In genomic region chr7:74173074-74173473, GRCh38 we compare ENCODE assay signal across 8 cellular contexts. TPM values are rescaled to one million over a fixed set of nuclear protein-coding genes. Genes with fewer than 3 reads are reported as not detected.
A peak's percentile ranks its signal among the peaks of the same experiment; 100 is the strongest.
DNase-seq lines count a peak whose midpoint lies in the region; ATAC-seq and TF ChIP-seq lines count a peak whose summit lies in the region.

No MANE protein-coding gene starts in this region.

- peaks cover 29% of the 10 kb centered on the region for H4K20me1 ChIP-seq in GM23338 (replicated peaks; ENCODE audit: insufficient read depth)

- ATAC-seq in GM23338 (peak; percentile 65), HG03432 (IDR thresholded peaks at IDR 0.05; ENCODE audit: unreplicated experiment) (no peak), HG03442 (IDR thresholded peaks at IDR 0.05; ENCODE audit: unreplicated experiment) (no peak)

- H3K36me3 Mint-ChIP-seq in GM23338 (ENCODE audit: low read depth): peaks cover 26% of the 10 kb centered on the region
- peaks cover 24% of the 10 kb centered on the region for H3K36me3 Mint-ChIP-seq in activated T-helper 2 cell treated with anti-CD3 and anti-CD28 coated beads, Interferon-gamma antibody, Interleukin-2, Interleukin-4, amounts not matched to agents 10 μg/mL and 5 μg/mL and 100 μg/mL, durations not matched to agents 14 hours and 24 hours and 36 hours (ENCODE audit: low read depth)

- peaks cover 32% of the 10 kb centered on the region for H3K4me1 Mint-ChIP-seq in GM23338
- peaks cover 29% of the 10 kb centered on the region for H3K4me1 Mint-ChIP-seq in activated T-helper 2 cell treated with anti-CD3 and anti-CD28 coated beads, Interferon-gamma antibody, Interleukin-2, Interleukin-4, amounts not matched to agents 10 μg/mL and 5 μg/mL and 100 μg/mL, durations not matched to agents 14 hours and 24 hours and 36 hours (ENCODE audit: low read depth)

- H2AFZ ChIP-seq in GM23338: no peak overlapping the region

- H3K9me3 Mint-ChIP-seq in GM23338: no peaks in the 10 kb centered on the region
- H3K9me3 Mint-ChIP-seq in activated T-helper 2 cell treated with anti-CD3 and anti-CD28 coated beads, Interferon-gamma antibody, Interleukin-2, Interleukin-4, amounts not matched to agents 10 μg/mL and 5 μg/mL and 100 μg/mL, durations not matched to agents 14 hours and 24 hours and 36 hours: no peaks in the 10 kb centered on the region

- H3K4me3 ChIP-seq in GM23338 (peak overlapping the region; percentile 81), ascending aorta (peak overlapping the region in 1 of 2 donors; percentile 70)

- H3K27ac Mint-ChIP-seq in GM23338: peak overlapping the region; percentile 66
- peak overlapping the region; percentile 55 for H3K27ac Mint-ChIP-seq in activated T-helper 2 cell treated with anti-CD3 and anti-CD28 coated beads, Interferon-gamma antibody, Interleukin-2, Interleukin-4, amounts not matched to agents 10 μg/mL and 5 μg/mL and 100 μg/mL, durations not matched to agents 14 hours and 24 hours and 36 hours

- peaks cover 8% of the 10 kb centered on the region for H3K27me3 Mint-ChIP-seq in GM23338 (ENCODE audit: insufficient read depth, low read depth, poor library complexity)
- H3K27me3 Mint-ChIP-seq in activated T-helper 2 cell treated with anti-CD3 and anti-CD28 coated beads, Interferon-gamma antibody, Interleukin-2, Interleukin-4, amounts not matched to agents 10 μg/mL and 5 μg/mL and 100 μg/mL, durations not matched to agents 14 hours and 24 hours and 36 hours (ENCODE audit: low read depth): no peaks in the 10 kb centered on the region

- H3K79me2 ChIP-seq in GM23338 (replicated peaks; ENCODE audit: insufficient read depth): peaks cover 38% of the 10 kb centered on the region

- H3F3A ChIP-seq in GM23338 (replicated peaks; ENCODE audit: low read depth): peaks cover 8% of the 10 kb centered on the region; the same call in 1 of the 2 replicates

- TF ChIP-seq CTCF in 22Rv1 (IDR thresholded peaks at IDR 0.05): no peak
- no peak for TF ChIP-seq CTCF in GM23338 (conservative IDR thresholded peaks at IDR 0.05; ENCODE audit: low read depth in 2 of 2)
- no peak for TF ChIP-seq CTCF in ascending aorta (IDR thresholded peaks at IDR 0.05)

- no peaks in the 10 kb centered on the region for H3K27me3 ChIP-seq in GM23338 (ENCODE audit: insufficient read depth)
- no peaks in the 10 kb centered on the region for H3K27me3 ChIP-seq in ascending aorta

- intact Hi-C loops in activated T-helper 2 cell treated with anti-CD3 and anti-CD28 coated beads, Interferon-gamma antibody, Interleukin-2, Interleukin-4, amounts not matched to agents 10 μg/mL and 5 μg/mL and 100 μg/mL, durations not matched to agents 14 hours and 24 hours and 36 hours (cut with micrococcal nuclease): no loop called here
- intact Hi-C loops in ascending aorta (cut with DNase I): no loop called here

- no peaks in the 10 kb centered on the region for H3K9me2 ChIP-seq in GM23338 (ENCODE audit: insufficient read depth)

- no peaks in the 10 kb centered on the region for H3K9me3 ChIP-seq in ascending aorta

- H3K36me3 ChIP-seq in GM23338 (ENCODE audit: insufficient read depth): peaks cover 7% of the 10 kb centered on the region; the same call in 1 of the 2 replicates
- peaks cover 0 to 14% of the 10 kb centered on the region in 2 donors for H3K36me3 ChIP-seq in ascending aorta

- H3K4me1 ChIP-seq in GM23338 (ENCODE audit: insufficient read depth) (peaks cover 21% of the 10 kb centered on the region), ascending aorta (peaks cover 17 to 37% of the 10 kb centered on the region in 2 donors)

- H3K4me2 ChIP-seq in GM23338: peak overlapping the region; percentile 94

- H3K27ac ChIP-seq in 22Rv1: peak overlapping the region; percentile 85
- no peak overlapping the region for H3K27ac ChIP-seq in GM23338 (ENCODE audit: low read depth)
- H3K27ac ChIP-seq in ascending aorta: peak overlapping the region in 1 of 2 donors; percentile 87

- H3K4me3 Mint-ChIP-seq in GM23338: peak overlapping the region; percentile 89
- H3K4me3 Mint-ChIP-seq in activated T-helper 2 cell treated with anti-CD3 and anti-CD28 coated beads, Interferon-gamma antibody, Interleukin-2, Interleukin-4, amounts not matched to agents 10 μg/mL and 5 μg/mL and 100 μg/mL, durations not matched to agents 14 hours and 24 hours and 36 hours (ENCODE audit: low read depth): peak overlapping the region; percentile 88

- peak; percentile 46 for DNase-seq in GM23338 (ENCODE audit: low spot score)
- DNase-seq in activated T-helper 2 cell treated with anti-CD3 and anti-CD28 coated beads, Interferon-gamma antibody, Interleukin-2, Interleukin-4, amounts not matched to agents 10 μg/mL and 5 μg/mL and 100 μg/mL, durations not matched to agents 14 hours and 24 hours and 36 hours (ENCODE audit: low spot score): no peak
- DNase-seq in left kidney (ENCODE audit: low read depth, low spot score): peak; percentile 42
- DNase-seq in ascending aorta (ENCODE audit: low spot score in 2 of 2): no peak
- DNase-seq in NCI-H82 treated with DMSO at 0.1 percent for 48 hours (lab: John Stamatoyannopoulos, UW; ENCODE audit: unreplicated experiment): no peak

TF ChIP-seq in GM23338, 12 proteins besides CTCF, POLR2A, EP300 and RAD21 (continues in another document):
- no peak for TF ChIP-seq STAT1 (IDR thresholded peaks at IDR 0.05; ENCODE audit: unreplicated experiment)
- peak; percentile 37; the same call in 1 of the 2 replicates for TF ChIP-seq POLR2AphosphoS5 (IDR thresholded peaks at IDR 0.05; ENCODE audit: low read depth)
- no peak for TF ChIP-seq ZNF114 (CRISPR knock-in tag; IDR thresholded peaks at IDR 0.05)
- no peak for TF ChIP-seq ZNF462 (CRISPR knock-in tag; IDR thresholded peaks at IDR 0.05)

RNA-seq across cellular contexts. Expression of gene EIF4H, which starts 1.1 kb away (rescaled TPM):
- total RNA-seq in GM23338 (2014; rRNA removed; shearing (Covaris generic)): 298 and 309 TPM in 2 replicates
- 183 and 197 TPM in 2 replicates for polyA plus RNA-seq in GM23338 (2016; fragmentation: Nextera tagmentation; extraction: Ambion mirVana)
- 367 and 372 TPM in 2 replicates for total RNA-seq in activated T-helper 2 cell treated with anti-CD3 and anti-CD28 coated beads, Interferon-gamma antibody, Interleukin-2, Interleukin-4, amounts not matched to agents 10 μg/mL and 5 μg/mL and 100 μg/mL, durations not matched to agents 14 hours and 24 hours and 36 hours
- total RNA-seq in ascending aorta: 150 TPM

RNA-seq across cellular contexts. Expression of gene LAT2, which starts 36.7 kb away (rescaled TPM):
- 0.08 TPM in 1 of 2 replicates, not detected in the other for total RNA-seq in GM23338 (2014; rRNA removed; shearing (Covaris generic))
- 0.94 and 1.5 TPM in 2 replicates for polyA plus RNA-seq in GM23338 (2016; fragmentation: Nextera tagmentation; extraction: Ambion mirVana)
- total RNA-seq in activated T-helper 2 cell treated with anti-CD3 and anti-CD28 coated beads, Interferon-gamma antibody, Interleukin-2, Interleukin-4, amounts not matched to agents 10 μg/mL and 5 μg/mL and 100 μg/mL, durations not matched to agents 14 hours and 24 hours and 36 hours: 20.2 and 22.2 TPM in 2 replicates
- 1.5 TPM for total RNA-seq in ascending aorta

Comparison
In these comparisons a context has a peak if more than half of its experiments do, and no peak if none do; other contexts are left out.
1. DNase-seq: peak in GM23338 (single experiment) and left kidney (single experiment); none in activated T-helper 2 cell treated with anti-CD3 and anti-CD28 coated beads, Interferon-gamma antibody, Interleukin-2, Interleukin-4, amounts not matched to agents 10 μg/mL and 5 μg/mL and 100 μg/mL, durations not matched to agents 14 hours and 24 hours and 36 hours (single experiment), ascending aorta (0 of 2) and NCI-H82 treated with DMSO at 0.1 percent for 48 hours (single experiment).